In genomic region chr17:41394254-41395016, GRCh38 we compare ENCODE assay signal across 21 cellular contexts. TPM values are rescaled to one million over a fixed set of nuclear protein-coding genes. Genes with fewer than 3 reads are reported as not detected.
DNase-seq lines count a peak whose midpoint lies in the region; ATAC-seq, FAIRE-seq and TF ChIP-seq lines count a peak whose summit lies in the region.
"Had no signal": no experiment of that assay in that cellular context is flagged by ENCODE, and none has a peak within 500 bp of the region (broad histone marks: within the 10 kb centered on the region; RNA-seq: fewer than 3 reads in every experiment).

No MANE protein-coding gene starts in this region.

- H3K4me3 ChIP-seq in A549 (no peak overlapping the region), endodermal cell (ENCODE audit: low read length) (no peak overlapping the region), WERI-Rb-1 (ENCODE audit: low read depth, low read length) (no peak overlapping the region), MM.1S (ENCODE audit: low read length) (no peak overlapping the region)
- H3K4me3 ChIP-seq: BLaER1 treated with 17β-estradiol and CSF1 and Interleukin-3, amounts not matched to agents 10 nM and 100 nM; SK-N-MC had no signal

- 74% methylated on average over 10 of the region's 10 CpGs for WGBS in A549 (ENCODE audit: missing lambda C conversion rate)
- 89 to 93% methylated on average over 3 to 10 of the region's 10 CpGs for WGBS in endodermal cell (ENCODE audit: insufficient coverage in 1 of 2, insufficient read length in 1 of 2), 2 experiments

- H3K9me3 ChIP-seq in A549 (no peaks in the 10 kb centered on the region), endodermal cell (ENCODE audit: control insufficient read depth, low read length) (no peaks in the 10 kb centered on the region), WERI-Rb-1 (ENCODE audit: severe bottlenecking) (peaks cover 8% of the 10 kb centered on the region), MM.1S (replicated peaks; ENCODE audit: insufficient read depth, low read length) (no peaks in the 10 kb centered on the region)
- H3K9me3 ChIP-seq: BLaER1 treated with 17β-estradiol and CSF1 and Interleukin-3, amounts not matched to agents 10 nM and 100 nM had no signal

- ATAC-seq in A549 (no peak), GM21619 (IDR thresholded peaks at IDR 0.05; ENCODE audit: unreplicated experiment) (no peak)

- POLR2A ChIA-PET in A549 (lab: Yijun Ruan, JAX): no interaction called here

- TF ChIP-seq RAD21 in A549 (conservative IDR thresholded peaks at IDR 0.05 in 1 of 2, IDR thresholded peaks at IDR 0.05 in 1 of 2): no peak

- CTCF ChIA-PET in A549 (lab: Yijun Ruan, JAX): no interaction called here

- TF ChIP-seq CTCF in A549 (IDR thresholded peaks at IDR 0.05) (no peak), endodermal cell (conservative IDR thresholded peaks at IDR 0.05) (no peak), WERI-Rb-1 (IDR thresholded peaks at IDR 0.05; ENCODE audit: low read depth, low read length) (no peak), MM.1S (IDR thresholded peaks at IDR 0.05; ENCODE audit: low read length) (no peak)

- no peaks in the 10 kb centered on the region for H3K9me2 ChIP-seq in MM.1S (replicated peaks; ENCODE audit: insufficient read depth, low read length)

- no peak for TF ChIP-seq POLR2A in A549 (IDR thresholded peaks at IDR 0.05; ENCODE audit: low read length)

- H3K4me2 ChIP-seq in A549: no peak overlapping the region
- no peak overlapping the region for H3K4me2 ChIP-seq in MM.1S (ENCODE audit: low read depth, low read length)
- H3K4me2 ChIP-seq: BLaER1 treated with 17β-estradiol and CSF1 and Interleukin-3, amounts not matched to agents 10 nM and 100 nM had no signal

- no peaks in the 10 kb centered on the region for H3F3A ChIP-seq in MM.1S (ENCODE audit: insufficient read depth, low read length)

- FAIRE-seq in A549 (lab: Jason Lieb, UNC): no peak
- FAIRE-seq: H54 had no signal

- no peaks in the 10 kb centered on the region for H3K4me1 Mint-ChIP-seq in endodermal cell

- no peak for DNase-seq in A549 (ENCODE audit: low read depth in 1 of 2, low spot score in 1 of 2)
- peak; percentile 45 for DNase-seq in M059J (ENCODE audit: low read depth)
- peak; percentile 27 for DNase-seq in endodermal cell
- DNase-seq in kidney glomerular epithelial cell (lab: John Stamatoyannopoulos, UW): peak; percentile 7
- DNase-seq in foreskin melanocyte: no peak
- no peak for DNase-seq in WERI-Rb-1
- DNase-seq in MM.1S: no peak
- DNase-seq: DND-41, MV-4-11, NCI-H1417 treated with DMSO at 0.1 percent for 48 hours, NCI-H1930, NCI-H446, NCI-H748 treated with DMSO at 0.1 percent for 48 hours, Right ventricle myocardium superior had no signal

- H2AFZ ChIP-seq in MM.1S (ENCODE audit: low read length): no peak overlapping the region

- H3K9ac ChIP-seq in endodermal cell (ENCODE audit: extremely low read depth, low read length, poor library complexity, severe bottlenecking): no peak overlapping the region
- no peak overlapping the region for H3K9ac ChIP-seq in MM.1S (ENCODE audit: low read length)
- H3K9ac ChIP-seq: BLaER1 treated with 17β-estradiol and CSF1 and Interleukin-3, amounts not matched to agents 10 nM and 100 nM had no signal

- no peak overlapping the region for H3K27ac Mint-ChIP-seq in endodermal cell

- H3K27ac ChIP-seq in A549: no peak overlapping the region
- H3K27ac ChIP-seq in endodermal cell (ENCODE audit: low read depth, low read length): no peak overlapping the region
- no peak overlapping the region for H3K27ac ChIP-seq in WERI-Rb-1
- H3K27ac ChIP-seq in MM.1S (ENCODE audit: low read length): no peak overlapping the region
- H3K27ac ChIP-seq: BLaER1 treated with 17β-estradiol and CSF1 and Interleukin-3, amounts not matched to agents 10 nM and 100 nM; SK-N-MC had no signal

- H3K4me3 Mint-ChIP-seq in endodermal cell: no peak overlapping the region

- no peaks in the 10 kb centered on the region for H4K20me1 ChIP-seq in MM.1S (ENCODE audit: insufficient read depth, low read length)
- H4K20me1 ChIP-seq: BLaER1 treated with 17β-estradiol and CSF1 and Interleukin-3, amounts not matched to agents 10 nM and 100 nM had no signal

- no peaks in the 10 kb centered on the region for H3K36me3 Mint-ChIP-seq in endodermal cell (ENCODE audit: low read depth)

- H3K79me2 ChIP-seq in MM.1S (ENCODE audit: low read length): no peaks in the 10 kb centered on the region

- H3K36me3 ChIP-seq in endodermal cell (ENCODE audit: control insufficient read depth, insufficient read depth, low read length): no peaks in the 10 kb centered on the region
- H3K36me3 ChIP-seq in WERI-Rb-1: no peaks in the 10 kb centered on the region
- H3K36me3 ChIP-seq in MM.1S (replicated peaks; ENCODE audit: insufficient read depth, low read length): no peaks in the 10 kb centered on the region
- H3K36me3 ChIP-seq: BLaER1 treated with 17β-estradiol and CSF1 and Interleukin-3, amounts not matched to agents 10 nM and 100 nM had no signal

- no peak for TF ChIP-seq EP300 in A549 (IDR thresholded peaks at IDR 0.05)

- no peaks in the 10 kb centered on the region for H3K27me3 Mint-ChIP-seq in endodermal cell (ENCODE audit: insufficient read depth)

- H3K4me1 ChIP-seq in A549: no peaks in the 10 kb centered on the region
- H3K4me1 ChIP-seq in endodermal cell (ENCODE audit: control insufficient read depth, insufficient read depth, low read length): no peaks in the 10 kb centered on the region
- H3K4me1 ChIP-seq in MM.1S (ENCODE audit: low read length): no peaks in the 10 kb centered on the region

- H3K27me3 ChIP-seq in endodermal cell (ENCODE audit: control insufficient read depth, insufficient read depth, low read length, poor library complexity, severe bottlenecking) (no peaks in the 10 kb centered on the region), WERI-Rb-1 (ENCODE audit: insufficient read depth, low read depth, severe bottlenecking) (peaks cover 97% of the 10 kb centered on the region), MM.1S (replicated peaks; ENCODE audit: insufficient read depth, low read length) (0 out of 2 replicates have a peak, but pooled peaks cover 4% of the 10 kb centered on the region)
- H3K27me3 ChIP-seq: BLaER1 treated with 17β-estradiol and CSF1 and Interleukin-3, amounts not matched to agents 10 nM and 100 nM had no signal

- H3K9me3 Mint-ChIP-seq in endodermal cell: no peaks in the 10 kb centered on the region

TF ChIP-seq in A549, 52 proteins besides CTCF, POLR2A, EP300 and RAD21 (continues in another document):
- TF ChIP-seq ZFP36 (IDR thresholded peaks at IDR 0.05; ENCODE audit: borderline replicate concordance, partially characterized antibody) (no peak), SMC3 (IDR thresholded peaks at IDR 0.05) (no peak)

RNA-seq across cellular contexts. Expression of gene KRT31, which starts 3.0 kb away (rescaled TPM):
- polyA plus RNA-seq in A549 (2011; rRNA removed) (not detected in 2 replicates), A549 (2017; fragmentation: RNase III; extraction: RNeasy Plus Mini Kit Qiagen cat#74134 plus additional on column Dnase treatment) (not detected in 3 replicates)
- polyA plus RNA-seq in A549 (2012; cell fraction: cytosol; rRNA removed): not detected in 2 replicates
- polyA plus RNA-seq in A549 (2012; cell fraction: nucleus; rRNA removed): not detected in 2 replicates
- polyA minus RNA-seq in A549 (2011; rRNA and poly(A)+ RNA removed): not detected in 2 replicates
- not detected in 2 replicates for total RNA-seq in M059J (2014; rRNA removed; shearing (Covaris generic))
- total RNA-seq in endodermal cell: not detected
- not detected for polyA plus RNA-seq in endodermal cell (2013, experiment 1 of 2)
- not detected for polyA plus RNA-seq in endodermal cell (2013, experiment 2 of 2)
- total RNA-seq: A172, HT-29, LHCN-M2, Right ventricle myocardium superior had no signal

RNA-seq across cellular contexts. Expression of gene KRT34, which starts 12.3 kb away (rescaled TPM):
- polyA plus RNA-seq in A549 (2011; rRNA removed): 0.09 TPM in 2 replicates
- 0.32 and 0.40 TPM in 2 replicates for polyA plus RNA-seq in A549 (2012; cell fraction: cytosol; rRNA removed)
- polyA plus RNA-seq in A549 (2012; cell fraction: nucleus; rRNA removed): 0.53 and 1.1 TPM in 2 replicates
- 0.17 to 0.33 TPM (median 0.23 TPM) in 3 replicates for polyA plus RNA-seq in A549 (2017; fragmentation: RNase III; extraction: RNeasy Plus Mini Kit Qiagen cat#74134 plus additional on column Dnase treatment)
- not detected in 2 replicates for polyA minus RNA-seq in A549 (2011; rRNA and poly(A)+ RNA removed)
- 6.7 and 7.6 TPM in 2 replicates for total RNA-seq in M059J (2014; rRNA removed; shearing (Covaris generic))
- total RNA-seq in endodermal cell: not detected
- polyA plus RNA-seq in endodermal cell (2013, experiment 1 of 2): not detected
- not detected for polyA plus RNA-seq in endodermal cell (2013, experiment 2 of 2)
- total RNA-seq: HT-29, Right ventricle myocardium superior had no signal

RNA-seq across cellular contexts. Expression of gene KRT33B, which starts 24.8 kb away (rescaled TPM):
- not detected in 2 replicates for polyA plus RNA-seq in A549 (2011; rRNA removed)
- 0.05 and 0.06 TPM in 2 replicates for polyA plus RNA-seq in A549 (2012; cell fraction: cytosol; rRNA removed)
- 0.17 TPM in 1 of 2 replicates, not detected in the other for polyA plus RNA-seq in A549 (2012; cell fraction: nucleus; rRNA removed)
- polyA plus RNA-seq in A549 (2017; fragmentation: RNase III; extraction: RNeasy Plus Mini Kit Qiagen cat#74134 plus additional on column Dnase treatment): 0.05 to 0.08 TPM in 2 of 3 replicates, not detected in the other
- polyA minus RNA-seq in A549 (2011; rRNA and poly(A)+ RNA removed): not detected in 2 replicates
- 1.3 TPM in 1 of 2 replicates, not detected in the other for total RNA-seq in M059J (2014; rRNA removed; shearing (Covaris generic))
- total RNA-seq in endodermal cell: not detected
- not detected for polyA plus RNA-seq in endodermal cell (2013, experiment 1 of 2)
- not detected for polyA plus RNA-seq in endodermal cell (2013, experiment 2 of 2)
- total RNA-seq: A172, HT-29, LHCN-M2, Right ventricle myocardium superior had no signal

RNA-seq across cellular contexts. Expression of gene KRT37, which starts 29.9 kb away (rescaled TPM):
- polyA plus RNA-seq in A549 (2011; rRNA removed) (not detected in 2 replicates), A549 (2017; fragmentation: RNase III; extraction: RNeasy Plus Mini Kit Qiagen cat#74134 plus additional on column Dnase treatment) (not detected in 3 replicates)
- polyA plus RNA-seq in A549 (2012; cell fraction: cytosol; rRNA removed): not detected in 2 replicates
- polyA plus RNA-seq in A549 (2012; cell fraction: nucleus; rRNA removed): not detected in 2 replicates
- polyA minus RNA-seq in A549 (2011; rRNA and poly(A)+ RNA removed): not detected in 2 replicates
- not detected in 2 replicates for total RNA-seq in M059J (2014; rRNA removed; shearing (Covaris generic))
- total RNA-seq in endodermal cell: not detected
- not detected for polyA plus RNA-seq in endodermal cell (2013, experiment 1 of 2)
- polyA plus RNA-seq in endodermal cell (2013, experiment 2 of 2): not detected
- total RNA-seq: A172, HT-29, LHCN-M2, Right ventricle myocardium superior had no signal

RNA-seq across cellular contexts. Expression of gene KRT33A, which starts 43.8 kb away (rescaled TPM):
- polyA plus RNA-seq in A549 (2011; rRNA removed): not detected in 2 replicates
- polyA plus RNA-seq in A549 (2012; cell fraction: cytosol; rRNA removed): not detected in 2 replicates
- not detected in 2 replicates for polyA plus RNA-seq in A549 (2012; cell fraction: nucleus; rRNA removed)
- not detected in 3 replicates for polyA plus RNA-seq in A549 (2017; fragmentation: RNase III; extraction: RNeasy Plus Mini Kit Qiagen cat#74134 plus additional on column Dnase treatment)
- polyA minus RNA-seq in A549 (2011; rRNA and poly(A)+ RNA removed): not detected in 2 replicates
- total RNA-seq in M059J (2014; rRNA removed; shearing (Covaris generic)): 0.17 TPM in 1 of 2 replicates, not detected in the other
- not detected for total RNA-seq in endodermal cell
- polyA plus RNA-seq in endodermal cell (2013, experiment 1 of 2): not detected
- not detected for polyA plus RNA-seq in endodermal cell (2013, experiment 2 of 2)
- total RNA-seq: A172, HT-29, LHCN-M2, Right ventricle myocardium superior had no signal

Comparison
In these comparisons a context has a peak if more than half of its experiments do, and no peak if none do; other contexts are left out.
1. DNase-seq: peak in M059J (single experiment), endodermal cell (single experiment) and kidney glomerular epithelial cell (single experiment); none in A549 (0 of 2), foreskin melanocyte (single experiment), WERI-Rb-1 (single experiment) and MM.1S (single experiment).